In the genomic region with DNA sequence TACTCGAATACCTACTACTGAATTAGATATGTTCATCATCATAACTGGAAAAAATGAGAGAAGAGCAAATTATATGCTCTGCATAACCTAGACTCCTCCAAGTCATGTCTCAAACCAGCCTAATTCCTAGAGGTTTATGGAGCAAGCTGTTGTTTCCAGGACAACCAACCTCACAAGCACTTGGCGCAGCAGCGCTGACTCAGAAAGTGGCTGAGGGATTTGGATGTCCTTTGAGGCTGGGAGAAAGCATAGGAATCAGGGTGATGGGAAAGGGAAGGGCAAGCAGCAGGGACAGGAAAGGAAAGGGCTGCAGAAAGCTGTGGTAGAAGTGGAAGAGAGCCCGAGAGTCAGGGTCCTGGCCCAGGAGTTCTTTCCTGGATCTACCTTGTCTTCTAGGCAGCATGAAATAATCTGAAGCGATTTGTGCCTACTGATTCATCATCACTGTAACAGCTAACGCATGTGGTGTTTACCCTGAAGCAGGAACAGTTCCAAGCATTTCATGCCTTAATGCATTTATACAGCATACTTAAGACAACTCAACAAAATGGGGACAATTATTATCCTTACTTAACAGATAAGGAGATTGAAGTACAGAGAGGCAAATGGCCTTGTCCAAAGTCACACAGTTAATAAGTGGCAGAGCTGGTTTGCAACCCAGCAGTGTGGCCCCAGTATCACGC, we compare ENCODE assay signal across 8 cellular contexts. TPM values are rescaled to one million over a fixed set of nuclear protein-coding genes. Genes with fewer than 3 reads are reported as not detected.
DNase-seq lines count a peak whose midpoint lies in the region; ATAC-seq and TF ChIP-seq lines count a peak whose summit lies in the region.

No MANE protein-coding gene starts in this region.

- H3K9me3 Mint-ChIP-seq in IgD-negative memory B cell = peaks cover 0 to 2% (median 0%) of the 10 kb centered on the region in 3 donors
- H3K9me3 Mint-ChIP-seq in natural killer cell = no peaks in the 10 kb centered on the region

- H3K4me2 ChIP-seq in BLaER1 = peak overlapping the region; percentile 87

- peaks cover 23% of the 10 kb centered on the region; the same call in 1 of the 2 replicates for H3K36me3 ChIP-seq in BLaER1

- peaks cover 18% of the 10 kb centered on the region for H3K36me3 Mint-ChIP-seq in IgD-negative memory B cell
- peaks cover 26% of the 10 kb centered on the region for H3K36me3 Mint-ChIP-seq in natural killer cell

- ATAC-seq in natural killer cell (peak in 1 of 3 donors; percentile 16), HG03521 (IDR thresholded peaks at IDR 0.05; ENCODE audit: unreplicated experiment) (no peak)

- H3K4me3 Mint-ChIP-seq in IgD-negative memory B cell (peak overlapping the region; percentile 92 to 100 (median 98)), natural killer cell (peak overlapping the region; percentile 94)

- H3K4me1 Mint-ChIP-seq in IgD-negative memory B cell = peaks cover 53 to 62% (median 58%) of the 10 kb centered on the region in 3 donors
- peaks cover 89 to 90% of the 10 kb centered on the region in 2 donors for H3K4me1 Mint-ChIP-seq in natural killer cell

- H3K27ac ChIP-seq in BLaER1 = peak overlapping the region; percentile 84

- H3K4me3 ChIP-seq in BLaER1 = no peak overlapping the region
- no peak overlapping the region for H3K4me3 ChIP-seq in choroid plexus epithelial cell (ENCODE audit: low read depth, low read length)

- no peaks in the 10 kb centered on the region for H4K20me1 ChIP-seq in BLaER1

- TF ChIP-seq CTCF in choroid plexus epithelial cell (conservative IDR thresholded peaks at IDR 0.05; ENCODE audit: low read depth, low read length) = no peak
- no peak for TF ChIP-seq CTCF in natural killer cell (IDR thresholded peaks at IDR 0.05)

- H3K4me1 ChIP-seq in BLaER1 = peaks cover 84% of the 10 kb centered on the region

- H3K9me3 ChIP-seq in BLaER1 = no peaks in the 10 kb centered on the region

- H3K27me3 Mint-ChIP-seq in IgD-negative memory B cell = no peaks in the 10 kb centered on the region
- no peaks in the 10 kb centered on the region for H3K27me3 Mint-ChIP-seq in natural killer cell (ENCODE audit: low read depth in 2 of 2)

- H3K9ac ChIP-seq in BLaER1 = peak overlapping the region; percentile 56

- peak overlapping the region; percentile 76 to 95 (median 89) for H3K27ac Mint-ChIP-seq in IgD-negative memory B cell
- H3K27ac Mint-ChIP-seq in natural killer cell = peak overlapping the region; percentile 95 to 97

- peak; percentile 45 for DNase-seq in choroid plexus epithelial cell (ENCODE audit: low read depth)
- DNase-seq in natural killer cell = no peak
- no peak for DNase-seq in NCI-H2171 treated with DMSO at 0.1 percent for 48 hours (lab: John Stamatoyannopoulos, UW)
- no peak for DNase-seq in DMS153 (lab: John Stamatoyannopoulos, UW)
- DNase-seq in activated CD4-positive, CD25-positive, alpha-beta regulatory T cell treated with anti-CD3 and anti-CD28 coated beads, Interleukin-2, amount 50 U/mL, for 72 hours = no peak

- H3K27me3 ChIP-seq in BLaER1 = no peaks in the 10 kb centered on the region

- intact Hi-C loops in natural killer cell (cut with micrococcal nuclease) = loop anchor here (5.0 to 10.0 kb wide), 3 partner anchors 116 to 399 kb away; a partner anchor contains a TSS

RNA-seq across cellular contexts. Expression of a gene that starts 3.7 kb away (rescaled TPM):
- polyA plus RNA-seq in IgD-negative memory B cell = 110 TPM
- total RNA-seq in natural killer cell = 100 to 1,000 TPM; 307 to 368 (median 333) TPM

RNA-seq across cellular contexts. Expression of a gene that starts 49.0 kb away (rescaled TPM):
- not detected for polyA plus RNA-seq in IgD-negative memory B cell
- under 1 TPM in 2 of 3 donors, not detected in 1; 0.39 to 0.98 TPM for total RNA-seq in natural killer cell
